ENCODE assay signal across 8 cellular contexts in the genomic region with DNA sequence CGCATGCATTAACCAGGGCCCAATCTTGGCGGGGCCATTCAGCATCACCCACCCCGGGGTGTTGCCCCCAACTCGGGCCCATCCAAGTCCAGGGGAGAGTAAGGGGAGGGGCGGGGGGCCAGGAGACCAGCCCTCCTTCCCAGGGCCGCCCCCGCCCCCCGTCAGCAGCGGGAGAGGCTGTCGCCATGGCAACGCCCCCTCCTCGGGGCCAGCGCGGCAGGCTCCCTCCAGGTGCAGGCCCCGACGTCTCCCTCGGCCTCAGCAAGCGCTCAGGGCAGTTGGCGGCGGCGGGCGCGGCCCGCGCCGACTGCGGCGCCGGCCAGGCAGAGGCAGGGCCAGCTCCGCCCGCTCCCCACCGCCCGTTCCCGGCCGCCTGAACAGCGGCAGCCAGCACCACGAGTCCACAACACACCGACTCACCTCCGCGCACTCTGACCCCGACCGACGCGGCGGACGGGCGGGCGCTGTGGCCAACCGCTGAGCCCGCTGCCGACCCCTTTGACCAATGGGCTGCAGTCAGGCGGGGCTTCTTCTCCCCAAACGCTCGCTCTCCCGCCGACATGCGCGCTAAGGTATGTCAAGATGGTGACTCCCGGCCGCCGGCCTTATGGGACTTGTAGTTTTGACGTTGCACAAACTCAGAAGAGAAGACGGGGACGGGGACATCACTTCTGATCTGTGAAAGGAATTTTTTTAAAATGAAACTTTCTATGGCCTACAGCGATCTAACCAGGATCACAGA. TPM values are rescaled to one million over a fixed set of nuclear protein-coding genes. Genes with fewer than 3 reads are reported as not detected.
DNase-seq lines count a peak whose midpoint lies in the region; ATAC-seq lines count a peak whose summit lies in the region.

A gene with protein sequence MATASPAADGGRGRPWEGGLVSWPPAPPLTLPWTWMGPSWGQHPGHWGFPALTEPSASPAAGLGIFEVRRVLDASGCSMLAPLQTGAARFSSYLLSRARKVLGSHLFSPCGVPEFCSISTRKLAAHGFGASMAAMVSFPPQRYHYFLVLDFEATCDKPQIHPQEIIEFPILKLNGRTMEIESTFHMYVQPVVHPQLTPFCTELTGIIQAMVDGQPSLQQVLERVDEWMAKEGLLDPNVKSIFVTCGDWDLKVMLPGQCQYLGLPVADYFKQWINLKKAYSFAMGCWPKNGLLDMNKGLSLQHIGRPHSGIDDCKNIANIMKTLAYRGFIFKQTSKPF (minus strand): TSS at position 418 of the 742 bp plus-strand sequence. CDS start 231 bp downstream, at position 187.

- H3K4me1 ChIP-seq in BLaER1: peaks cover 20% of the 10 kb centered on the region

- H3K4me2 ChIP-seq in BLaER1: peak within 1 kb of the TSS; percentile 92

- H3K27me3 ChIP-seq in BLaER1: no peaks in the 10 kb centered on the region

- CTCF ChIA-PET in activated CD4-positive, alpha-beta T cell treated with anti-CD3 and anti-CD28 coated beads, Interleukin-2, amount 10 ng/mL, durations not matched to agents 7 days and 5 days (lab: Charles Lee): interaction anchor here (0.6 to 1.1 kb wide), 2 partner anchors 40 to 376 kb away, joined by 3 read pairs; no protein-coding TSS in a partner anchor

- H3K9me3 ChIP-seq in BLaER1: no peaks in the 10 kb centered on the region

- H3K27me3 Mint-ChIP-seq in activated CD4-positive, alpha-beta T cell treated with anti-CD3 and anti-CD28 coated beads, Interleukin-2, amount 10 ng/mL, durations not matched to agents 7 days and 5 days: no peaks in the 10 kb centered on the region

- peak within 1 kb of the TSS; percentile 85 for H3K27ac ChIP-seq in BLaER1

- H3K9ac ChIP-seq in BLaER1: peak within 1 kb of the TSS; percentile 86

- peaks cover 11% of the 10 kb centered on the region; the same call in 1 of the 2 replicates for H4K20me1 ChIP-seq in BLaER1

- H3K4me3 ChIP-seq in BLaER1: peak within 1 kb of the TSS; percentile 92

- peak within 1 kb of the TSS; percentile 94 for H3K4me3 Mint-ChIP-seq in activated CD4-positive, alpha-beta T cell treated with anti-CD3 and anti-CD28 coated beads, Interleukin-2, amount 10 ng/mL, durations not matched to agents 7 days and 5 days

- no peaks in the 10 kb centered on the region for H3K9me3 Mint-ChIP-seq in activated CD4-positive, alpha-beta T cell treated with anti-CD3 and anti-CD28 coated beads, Interleukin-2, amount 10 ng/mL, durations not matched to agents 7 days and 5 days

- H3K4me1 Mint-ChIP-seq in activated CD4-positive, alpha-beta T cell treated with anti-CD3 and anti-CD28 coated beads, Interleukin-2, amount 10 ng/mL, durations not matched to agents 7 days and 5 days: peaks cover 32% of the 10 kb centered on the region

- H3K36me3 Mint-ChIP-seq in activated CD4-positive, alpha-beta T cell treated with anti-CD3 and anti-CD28 coated beads, Interleukin-2, amount 10 ng/mL, durations not matched to agents 7 days and 5 days (ENCODE audit: low read depth): peaks cover 2% of the 10 kb centered on the region

- intact Hi-C loops in left colon (cut with DNase I, micrococcal nuclease): no loop called here

- peak; percentile 97 for DNase-seq in NCI-H69 (lab: John Stamatoyannopoulos, UW)
- peak; percentile 98 for DNase-seq in activated CD4-positive, alpha-beta T cell treated with anti-CD3 and anti-CD28 coated beads, Interleukin-2, amount 10 ng/mL, durations not matched to agents 7 days and 5 days
- DNase-seq in cortex of kidney (lab: John Stamatoyannopoulos, UW): peak; percentile 63
- DNase-seq in left colon: peak; percentile 97
- peak; percentile 97 for DNase-seq in stimulated activated CD4-positive, alpha-beta T cell treated with anti-CD3 and anti-CD28 coated beads, Interleukin-1b, Interleukin-23, amount 100 ng/mL, for 48 hours

- peaks cover 18% of the 10 kb centered on the region; the same call in 1 of the 2 replicates for H3K36me3 ChIP-seq in BLaER1

- peak within 1 kb of the TSS; percentile 87 for H3K27ac Mint-ChIP-seq in activated CD4-positive, alpha-beta T cell treated with anti-CD3 and anti-CD28 coated beads, Interleukin-2, amount 10 ng/mL, durations not matched to agents 7 days and 5 days

- ATAC-seq in GM19328 (IDR thresholded peaks at IDR 0.05; ENCODE audit: unreplicated experiment): peak; percentile 99
- peak; percentile 97 for ATAC-seq in HG03520 (IDR thresholded peaks at IDR 0.05; ENCODE audit: unreplicated experiment)
- peak; percentile 100 for ATAC-seq in left colon

- POLR2A ChIA-PET in activated CD4-positive, alpha-beta T cell treated with anti-CD3 and anti-CD28 coated beads, Interleukin-2, amount 10 ng/mL, durations not matched to agents 7 days and 5 days (lab: Charles Lee): no interaction called here

RNA-seq across cellular contexts. Expression of the gene that starts here (rescaled TPM):
- 10 to 100 TPM; 27.8 to 29.2 TPM for total RNA-seq in activated CD4-positive, alpha-beta T cell treated with anti-CD3 and anti-CD28 coated beads, Interleukin-2, amount 10 ng/mL, durations not matched to agents 7 days and 5 days
- total RNA-seq in left colon: 10 to 100 TPM; 25.3 to 30.3 TPM

Comparison
In these comparisons a context has a peak if more than half of its experiments do, and no peak if none do; other contexts are left out.
1. Peak in every context shown above with its lines: DNase-seq, ATAC-seq, H3K4me3 ChIP-seq and H3K27ac ChIP-seq.